In the genomic region with DNA sequence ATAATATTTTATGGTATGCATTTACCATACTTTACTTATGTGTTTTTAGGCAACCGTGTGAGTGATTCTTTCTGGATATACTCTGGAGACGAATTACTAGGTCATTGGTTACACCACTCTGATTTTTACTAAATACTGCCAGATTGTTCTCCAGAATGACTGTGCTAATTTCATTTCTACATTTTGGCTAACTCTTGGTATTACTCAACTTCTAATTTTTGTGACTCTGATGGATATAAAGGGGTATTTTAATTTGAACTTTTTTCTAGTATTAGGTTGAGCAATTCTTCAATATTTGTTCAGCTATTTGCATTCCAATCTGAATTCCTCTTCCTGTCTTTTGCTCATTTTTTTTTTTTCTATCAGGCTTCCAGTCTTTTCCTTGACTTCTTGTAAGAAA, we compare ENCODE assay signal across 10 cellular contexts.
DNase-seq lines count a peak whose midpoint lies in the region; ATAC-seq, FAIRE-seq and TF ChIP-seq lines count a peak whose summit lies in the region.
"Had no signal": no experiment of that assay in that cellular context is flagged by ENCODE, and none has a peak within 500 bp of the region (broad histone marks: within the 10 kb centered on the region; RNA-seq: fewer than 3 reads in every experiment).

No MANE protein-coding gene starts in this region.

- CTCF ChIA-PET in BJ (lab: Yijun Ruan, JAX): interaction anchor here (0.6 to 1.1 kb wide), 2 partner anchors 9 to 567 kb away, joined by 3 to 4 read pairs; no protein-coding TSS in a partner anchor

- H3K4me3 ChIP-seq in BJ (ENCODE audit: low read depth, low read length): no peak overlapping the region
- H3K4me3 ChIP-seq in fibroblast of pulmonary artery (replicated peaks; ENCODE audit: low read depth, low read length): no peak overlapping the region

- no peaks in the 10 kb centered on the region for H3K27me3 ChIP-seq in BJ (ENCODE audit: control insufficient read depth, insufficient read depth, low read length)

- TF ChIP-seq CTCF in BJ (IDR thresholded peaks at IDR 0.05; ENCODE audit: insufficient read depth, low read depth, low read length) (no peak), fibroblast of pulmonary artery (IDR thresholded peaks at IDR 0.05; ENCODE audit: low read length, missing control alignments) (no peak)

- H3K36me3 ChIP-seq in BJ (ENCODE audit: control insufficient read depth, insufficient read depth, low read length): no peaks in the 10 kb centered on the region

- DNase-seq in BJ (ENCODE audit: low read depth) (peak; percentile 67), fibroblast of pulmonary artery (ENCODE audit: low read depth) (peak; percentile 79), HTR-8/SVneo (ENCODE audit: insufficient read length, low spot score) (no peak), hepatic stellate cell (ENCODE audit: low spot score) (no peak), epidermal melanocyte (ENCODE audit: insufficient read length, low spot score) (no peak), iPS-NIHi7 (ENCODE audit: extremely low spot score) (no peak)
- DNase-seq: DMS79 treated with DMSO at 0.1 percent for 48 hours, naive B cell had no signal

- FAIRE-seq in HTR-8/SVneo (lab: Jason Lieb, UNC): no peak

- POLR2A ChIA-PET in BJ (lab: Charles Lee): no interaction called here

- ATAC-seq in GM19455 (IDR thresholded peaks at IDR 0.05; ENCODE audit: unreplicated experiment) (peak; percentile 76), HG03159 (IDR thresholded peaks at IDR 0.05; ENCODE audit: unreplicated experiment) (peak; percentile 85)

Comparison
In these comparisons a context has a peak if more than half of its experiments do, and no peak if none do; other contexts are left out.
1. DNase-seq: peak in BJ (single experiment) and fibroblast of pulmonary artery (single experiment); none in HTR-8/SVneo (single experiment), hepatic stellate cell (single experiment), epidermal melanocyte (single experiment) and iPS-NIHi7 (single experiment).